Comparison of ENCODE assay signal across 13 cellular contexts in genomic region chr11:38553033-38553432, GRCh38.
DNase-seq lines count a peak whose midpoint lies in the region; ATAC-seq, FAIRE-seq and TF ChIP-seq lines count a peak whose summit lies in the region.
"Had no signal": no experiment of that assay in that cellular context is flagged by ENCODE, and none has a peak within 500 bp of the region (broad histone marks: within the 10 kb centered on the region; RNA-seq: fewer than 3 reads in every experiment).

No MANE protein-coding gene starts in this region.

- H3F3A ChIP-seq in smooth muscle cell (ENCODE audit: low read depth), result no peaks in the 10 kb centered on the region

- BruUV-seq in K562 (replicated peaks; lab: Mats Ljungman, UMichigan), result no TSS peak

- ATAC-seq in K562, result no peak; the same call in 2 of the 3 replicates
- ATAC-seq in GM21529 (IDR thresholded peaks at IDR 0.05; ENCODE audit: unreplicated experiment), result no peak

- no peak for TF ChIP-seq RAD21 in K562 (CRISPR knock-in tag; conservative IDR thresholded peaks at IDR 0.05 in 1 of 2, IDR thresholded peaks at IDR 0.05 in 1 of 2)

- POLR2A ChIA-PET in K562 (lab: Yijun Ruan, JAX) (no interaction called here), HEK293T (lab: Yijun Ruan, JAX) (no interaction called here)

- H4K20me1 ChIP-seq in K562 (replicated peaks; ENCODE audit: control insufficient read depth, insufficient read depth, low read length) (no peaks in the 10 kb centered on the region), smooth muscle cell (ENCODE audit: low read depth) (no peaks in the 10 kb centered on the region)
- H4K20me1 ChIP-seq: BLaER1 treated with 17β-estradiol and CSF1 and Interleukin-3, amounts not matched to agents 10 nM and 100 nM had no signal

- H3K9ac ChIP-seq in K562 (ENCODE audit: insufficient read depth in 1 of 2, low read depth in 2 of 2, low read length in 2 of 2) (no peak overlapping the region), smooth muscle cell (ENCODE audit: low read depth) (no peak overlapping the region)
- H3K9ac ChIP-seq: BLaER1 treated with 17β-estradiol and CSF1 and Interleukin-3, amounts not matched to agents 10 nM and 100 nM had no signal

- WGBS in K562 (ENCODE audit: insufficient coverage, low coverage, missing lambda C conversion rate), result 70% methylated on average over 2 of the region's 2 CpGs
- WGBS in smooth muscle cell (ENCODE audit: low lambda C conversion rate), result 51% methylated on average over 2 of the region's 2 CpGs

- H3K79me2 ChIP-seq in K562 (ENCODE audit: control insufficient read depth, insufficient read depth, low read length), result no peaks in the 10 kb centered on the region
- H3K79me2 ChIP-seq in smooth muscle cell (ENCODE audit: low read depth), result no peaks in the 10 kb centered on the region

- no peaks in the 10 kb centered on the region for H3K36me3 ChIP-seq in K562 (ENCODE audit: control insufficient read depth, insufficient read depth, low read length)
- H3K36me3 ChIP-seq in smooth muscle cell (ENCODE audit: low read depth), result no peaks in the 10 kb centered on the region
- H3K36me3 ChIP-seq: BLaER1 treated with 17β-estradiol and CSF1 and Interleukin-3, amounts not matched to agents 10 nM and 100 nM had no signal

- DNase-seq in LHCN-M2 (ENCODE audit: low read depth) (peak; percentile 79), NCI-H82 treated with DMSO at 0.1 percent for 48 hours (lab: John Stamatoyannopoulos, UW; ENCODE audit: unreplicated experiment) (peak; percentile 0), K562 (ENCODE audit: extremely low read depth in 1 of 4, low spot score in 3 of 4) (no peak), smooth muscle cell (lab: John Stamatoyannopoulos, UW; ENCODE audit: unreplicated experiment) (no peak), glomerular visceral epithelial cell (ENCODE audit: extremely low spot score) (no peak), HEK293T (ENCODE audit: extremely low spot score) (no peak)
- DNase-seq: H9, NCI-H1105 treated with DMSO at 0.1 percent for 48 hours, NCI-H187 treated with DMSO at 0.1 percent for 48 hours, NCI-H510A treated with DMSO at 0.1 percent for 48 hours, OCI-M1 had no signal

- intact Hi-C loops in K562 (cut with micrococcal nuclease), result no loop called here

- no peak for TF ChIP-seq POLR2A in K562 (conservative IDR thresholded peaks at IDR 0.05)

- TF ChIP-seq EP300 in K562 (IDR thresholded peaks at IDR 0.05; ENCODE audit: low read length), result no peak

- CTCF ChIA-PET in K562 (lab: Yijun Ruan, JAX; ENCODE audit: low intra/inter-chr PET ratio), result no interaction called here
- CTCF ChIA-PET in HEK293T (lab: Yijun Ruan, JAX), result no interaction called here

- H3K27ac ChIP-seq in K562 (ENCODE audit: extremely low read depth, low read depth, low read length), result no peak overlapping the region
- no peak overlapping the region for H3K27ac ChIP-seq in smooth muscle cell (ENCODE audit: low read depth)
- H3K27ac ChIP-seq: BLaER1 treated with 17β-estradiol and CSF1 and Interleukin-3, amounts not matched to agents 10 nM and 100 nM had no signal

- TF ChIP-seq CTCF in K562 (IDR thresholded peaks at IDR 0.05 in 2 of 3, conservative IDR thresholded peaks at IDR 0.05 in 1 of 3; ENCODE audit: insufficient read depth in 2 of 3, low read depth in 1 of 3, low read length in 3 of 3), result no peak
- no peak for TF ChIP-seq CTCF in smooth muscle cell (IDR thresholded peaks at IDR 0.05; ENCODE audit: borderline replicate concordance, insufficient read depth, poor library complexity, severe bottlenecking)

- H3K4me2 ChIP-seq in K562 (ENCODE audit: insufficient read depth, low read length) (no peak overlapping the region), smooth muscle cell (peak overlapping the region; percentile 14)
- H3K4me2 ChIP-seq: BLaER1 treated with 17β-estradiol and CSF1 and Interleukin-3, amounts not matched to agents 10 nM and 100 nM had no signal

- no peaks in the 10 kb centered on the region for H3K9me1 ChIP-seq in K562 (ENCODE audit: control insufficient read depth, insufficient read depth, low read length)

- H2AFZ ChIP-seq in K562 (ENCODE audit: low read depth, low read length) (peak overlapping the region; percentile 36; the same call in 1 of the 2 replicates), smooth muscle cell (ENCODE audit: low read depth) (no peak overlapping the region)

- in situ Hi-C loops in K562 (cut with MboI), result no loop called here

- no peaks in the 10 kb centered on the region for H3K27me3 ChIP-seq in K562 (ENCODE audit: control insufficient read depth in 2 of 2, insufficient read depth in 2 of 2, low read length in 2 of 2)
- no peaks in the 10 kb centered on the region for H3K27me3 ChIP-seq in smooth muscle cell (ENCODE audit: low read depth)
- H3K27me3 ChIP-seq: BLaER1 treated with 17β-estradiol and CSF1 and Interleukin-3, amounts not matched to agents 10 nM and 100 nM had no signal

- H3K9me3 ChIP-seq in K562 (replicated peaks; ENCODE audit: control insufficient read depth, insufficient read depth, low read depth, low read length) (no peaks in the 10 kb centered on the region), smooth muscle cell (replicated peaks; ENCODE audit: low read depth) (no peaks in the 10 kb centered on the region)
- H3K9me3 ChIP-seq: BLaER1 treated with 17β-estradiol and CSF1 and Interleukin-3, amounts not matched to agents 10 nM and 100 nM had no signal

- no peak overlapping the region for H3K4me3 ChIP-seq in K562
- H3K4me3 ChIP-seq in smooth muscle cell, result no peak overlapping the region
- H3K4me3 ChIP-seq: BLaER1 treated with 17β-estradiol and CSF1 and Interleukin-3, amounts not matched to agents 10 nM and 100 nM had no signal

- no peaks in the 10 kb centered on the region for H3K4me1 ChIP-seq in K562 (replicated peaks in 1 of 2; ENCODE audit: control insufficient read depth in 2 of 2, insufficient read depth in 2 of 2, low read length in 2 of 2)
- no peaks in the 10 kb centered on the region for H3K4me1 ChIP-seq in smooth muscle cell (ENCODE audit: low read depth)
- H3K4me1 ChIP-seq: BLaER1 treated with 17β-estradiol and CSF1 and Interleukin-3, amounts not matched to agents 10 nM and 100 nM had no signal

- FAIRE-seq in K562 (lab: Jason Lieb, UNC), result no peak

TF ChIP-seq in K562, 482 proteins besides CTCF, POLR2A, EP300 and RAD21 (continues in another document):
- TF ChIP-seq SIRT6 (IDR thresholded peaks at IDR 0.05; ENCODE audit: low read depth, low read length) (no peak), FOXK1 (CRISPR knock-in tag; IDR thresholded peaks at IDR 0.05; ENCODE audit: borderline replicate concordance) (no peak), CEBPZ (IDR thresholded peaks at IDR 0.05; ENCODE audit: borderline replicate concordance, low read depth, low read length) (no peak)

TF ChIP-seq in HEK293T, 16 proteins besides CTCF, POLR2A, EP300 and RAD21:
- TF ChIP-seq SP1 (IDR thresholded peaks at IDR 0.05), result no peak
- TF ChIP-seq ELF4 (IDR thresholded peaks at IDR 0.05), result no peak
- TF ChIP-seq NFRKB (IDR thresholded peaks at IDR 0.05), result no peak
- no peak for TF ChIP-seq PKNOX1 (IDR thresholded peaks at IDR 0.05)
- TF ChIP-seq FOXA1 (IDR thresholded peaks at IDR 0.05), result no peak
- TF ChIP-seq BHLHE40 (IDR thresholded peaks at IDR 0.05; ENCODE audit: borderline replicate concordance), result no peak
- no peak for TF ChIP-seq ZNF384 (IDR thresholded peaks at IDR 0.05)
- no peak for TF ChIP-seq ARNT (IDR thresholded peaks at IDR 0.05)
- TF ChIP-seq FOXK2 (IDR thresholded peaks at IDR 0.05), result no peak
- no peak for TF ChIP-seq LEF1 (IDR thresholded peaks at IDR 0.05; ENCODE audit: borderline replicate concordance)
- TF ChIP-seq L3MBTL2 (conservative IDR thresholded peaks at IDR 0.05), result no peak
- no peak for TF ChIP-seq TARDBP (IDR thresholded peaks at IDR 0.05)

Comparison
In these comparisons a context has a peak if more than half of its experiments do, and no peak if none do; other contexts are left out.
1. DNase-seq: peak in LHCN-M2 (single experiment) and NCI-H82 treated with DMSO at 0.1 percent for 48 hours (single experiment); none in K562 (0 of 4), smooth muscle cell (single experiment), glomerular visceral epithelial cell (single experiment) and HEK293T (single experiment).